ENCODE assay signal across 8 cellular contexts in the genomic region with DNA sequence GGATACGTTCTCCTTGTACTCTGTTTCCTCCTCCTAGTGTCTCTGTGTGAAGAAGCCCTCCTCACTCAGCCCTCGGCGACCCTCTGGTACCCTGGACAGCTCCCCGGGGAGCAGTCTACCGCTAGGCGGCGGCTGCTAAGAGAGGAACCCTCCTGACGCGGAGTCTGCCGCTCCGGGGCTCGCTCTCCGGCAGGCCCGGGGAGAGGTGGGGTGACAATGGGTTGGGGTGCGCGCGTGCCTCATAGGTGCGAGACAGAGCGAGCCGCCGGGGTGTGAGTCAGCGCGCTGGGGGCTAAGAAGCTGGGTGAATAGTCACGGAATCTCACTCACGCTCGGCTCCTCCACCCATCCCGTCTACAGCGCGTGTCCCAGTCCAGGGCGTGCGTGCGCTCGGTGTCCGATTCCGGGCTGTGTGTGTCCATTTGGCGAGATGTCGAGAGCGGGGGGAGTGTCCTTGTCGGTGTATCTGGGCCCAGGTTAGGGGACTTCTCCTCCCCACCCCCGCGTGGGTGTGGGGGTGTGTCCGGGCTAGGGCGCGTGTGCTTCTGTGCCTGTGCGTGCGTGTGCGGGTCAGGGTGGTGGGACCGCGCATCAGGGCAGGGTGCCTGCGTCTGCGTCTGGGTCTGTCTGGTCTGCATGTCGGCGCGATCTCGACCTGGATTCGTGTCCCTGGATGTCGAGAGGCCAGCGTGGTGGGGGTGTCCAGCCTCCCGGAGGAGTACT. TPM values are rescaled to one million over a fixed set of nuclear protein-coding genes. Genes with fewer than 3 reads are reported as not detected.
DNase-seq lines count a peak whose midpoint lies in the region; ATAC-seq, FAIRE-seq and TF ChIP-seq lines count a peak whose summit lies in the region.

No MANE protein-coding gene starts in this region.

- H3K36me3 ChIP-seq in astrocyte (ENCODE audit: insufficient read depth, low read length), result no peaks in the 10 kb centered on the region
- no peaks in the 10 kb centered on the region for H3K36me3 ChIP-seq in iPS-20b (ENCODE audit: insufficient read depth, low read depth, low read length)
- no peaks in the 10 kb centered on the region for H3K36me3 ChIP-seq in CD8-positive, alpha-beta memory T cell (ENCODE audit: insufficient read depth, low read length)

- POLR2A ChIA-PET in CD8-positive, alpha-beta memory T cell (lab: Charles Lee), result no interaction called here

- H3K4me2 ChIP-seq in astrocyte (ENCODE audit: low read length), result peak overlapping the region; percentile 63

- CTCF ChIA-PET in CD8-positive, alpha-beta memory T cell (lab: Charles Lee), result no interaction called here

- no peaks in the 10 kb centered on the region for H3K79me2 ChIP-seq in astrocyte (ENCODE audit: insufficient read depth, low read length)

- no peaks in the 10 kb centered on the region for H3K36me3 Mint-ChIP-seq in astrocyte (ENCODE audit: low read depth, unreplicated experiment)
- H3K36me3 Mint-ChIP-seq in CD8-positive, alpha-beta memory T cell, result no peaks in the 10 kb centered on the region

- H3K27me3 ChIP-seq in astrocyte (ENCODE audit: insufficient read depth, low read length) (peaks cover 21% of the 10 kb centered on the region), iPS-20b (ENCODE audit: insufficient read depth, low read length) (peaks cover 63% of the 10 kb centered on the region)
- H3K27me3 ChIP-seq in CD8-positive, alpha-beta memory T cell (ENCODE audit: insufficient read depth, low read length, poor library complexity, severe bottlenecking), result peaks cover 8% of the 10 kb centered on the region

- H3K9me3 ChIP-seq in astrocyte (ENCODE audit: insufficient read depth, low read depth, low read length) (no peaks in the 10 kb centered on the region), iPS-20b (ENCODE audit: insufficient read depth, low read depth, low read length) (no peaks in the 10 kb centered on the region)
- H3K9me3 ChIP-seq in CD8-positive, alpha-beta memory T cell (ENCODE audit: low read length), result no peaks in the 10 kb centered on the region

- no peak for FAIRE-seq in astrocyte (lab: Jason Lieb, UNC)

- H3K27me3 Mint-ChIP-seq in astrocyte (ENCODE audit: low read depth, unreplicated experiment), result peaks cover 68% of the 10 kb centered on the region
- peaks cover 31 to 51% of the 10 kb centered on the region in 2 donors for H3K27me3 Mint-ChIP-seq in CD8-positive, alpha-beta memory T cell

- no peak overlapping the region for H3K27ac Mint-ChIP-seq in astrocyte (ENCODE audit: unreplicated experiment)
- peak overlapping the region in 1 of 8 donors; percentile 76 for H3K27ac Mint-ChIP-seq in CD8-positive, alpha-beta memory T cell

- no peaks in the 10 kb centered on the region for H3K9me3 Mint-ChIP-seq in astrocyte (ENCODE audit: unreplicated experiment)
- no peaks in the 10 kb centered on the region for H3K9me3 Mint-ChIP-seq in CD8-positive, alpha-beta memory T cell

- peaks cover 3% of the 10 kb centered on the region for H3K4me1 Mint-ChIP-seq in astrocyte (ENCODE audit: low read depth, unreplicated experiment)
- no peaks in the 10 kb centered on the region for H3K4me1 Mint-ChIP-seq in CD8-positive, alpha-beta memory T cell

- H4K20me1 ChIP-seq in astrocyte (ENCODE audit: insufficient read depth, low read length), result no peaks in the 10 kb centered on the region

- peak; percentile 18 for DNase-seq in Ammon's horn (ENCODE audit: low spot score)
- DNase-seq in HuH-7 (ENCODE audit: low spot score), result peak; percentile 70
- peak; percentile 2 for DNase-seq in astrocyte (ENCODE audit: low read depth)
- peak in 2 of 3 donors; percentile 7 to 9 for DNase-seq in stimulated activated CD4-positive, alpha-beta T cell treated with anti-CD3 and anti-CD28 coated beads, Interleukin-12 subunit alpha, Interleukin-12 subunit beta, amount 100 ng/mL, for 48 hours (ENCODE audit: low read depth in 2 of 3, low spot score in 1 of 3)
- no peak for DNase-seq in CD8-positive, alpha-beta memory T cell

- H3K4me3 Mint-ChIP-seq in astrocyte (ENCODE audit: unreplicated experiment), result peak overlapping the region; percentile 87
- H3K4me3 Mint-ChIP-seq in CD8-positive, alpha-beta memory T cell, result peak overlapping the region in 1 of 7 donors; percentile 69

- peak overlapping the region; percentile 52 for H2AFZ ChIP-seq in astrocyte (ENCODE audit: low read depth, low read length)

- peak; percentile 50 for TF ChIP-seq CTCF in astrocyte (IDR thresholded peaks at IDR 0.05; ENCODE audit: insufficient read depth, low read depth, low read length)

- no peak overlapping the region for H3K9ac ChIP-seq in astrocyte (ENCODE audit: low read length)
- H3K9ac ChIP-seq in iPS-20b (ENCODE audit: low read depth, low read length), result no peak overlapping the region; the same call in 1 of the 2 replicates

- H3K4me3 ChIP-seq in astrocyte (ENCODE audit: insufficient read depth, low read depth, low read length) (no peak overlapping the region), iPS-20b (ENCODE audit: low read length) (peak overlapping the region; percentile 70; the same call in 1 of the 2 replicates)
- no peak overlapping the region for H3K4me3 ChIP-seq in CD8-positive, alpha-beta memory T cell (ENCODE audit: low read length)

- H3K27ac ChIP-seq in astrocyte (ENCODE audit: low read depth, low read length), result no peak overlapping the region
- H3K27ac ChIP-seq in iPS-20b (ENCODE audit: low read length), result no peak overlapping the region
- no peak overlapping the region for H3K27ac ChIP-seq in CD8-positive, alpha-beta memory T cell (ENCODE audit: low read depth, low read length)

- no peak for ATAC-seq in HG02571 (IDR thresholded peaks at IDR 0.05; ENCODE audit: unreplicated experiment)
- ATAC-seq in HG02870 (IDR thresholded peaks at IDR 0.05; ENCODE audit: unreplicated experiment), result no peak

- H3K4me1 ChIP-seq in astrocyte (ENCODE audit: insufficient read depth, low read length), result peaks cover 5% of the 10 kb centered on the region
- H3K4me1 ChIP-seq in iPS-20b (ENCODE audit: insufficient read depth, low read length), result no peaks in the 10 kb centered on the region
- no peaks in the 10 kb centered on the region for H3K4me1 ChIP-seq in CD8-positive, alpha-beta memory T cell (ENCODE audit: insufficient read depth, low read length)

RNA-seq across cellular contexts. Expression of a gene that starts 0.6 kb away (rescaled TPM):
- total RNA-seq in astrocyte, result 0.53 and 1.0 TPM in 2 replicates
- total RNA-seq in CD8-positive, alpha-beta memory T cell, result not detected
- polyA plus RNA-seq in CD8-positive, alpha-beta memory T cell, result not detected

Comparison
In these comparisons a context has a peak if more than half of its experiments do, and no peak if none do; other contexts are left out.
1. DNase-seq: peak in Ammon's horn (single experiment), HuH-7 (single experiment), astrocyte (single experiment) and stimulated activated CD4-positive, alpha-beta T cell treated with anti-CD3 and anti-CD28 coated beads, Interleukin-12 subunit alpha, Interleukin-12 subunit beta, amount 100 ng/mL, for 48 hours (2 of 3); none in CD8-positive, alpha-beta memory T cell (0 of 5).